ENCODE assay signal across 17 cellular contexts in the genomic region with DNA sequence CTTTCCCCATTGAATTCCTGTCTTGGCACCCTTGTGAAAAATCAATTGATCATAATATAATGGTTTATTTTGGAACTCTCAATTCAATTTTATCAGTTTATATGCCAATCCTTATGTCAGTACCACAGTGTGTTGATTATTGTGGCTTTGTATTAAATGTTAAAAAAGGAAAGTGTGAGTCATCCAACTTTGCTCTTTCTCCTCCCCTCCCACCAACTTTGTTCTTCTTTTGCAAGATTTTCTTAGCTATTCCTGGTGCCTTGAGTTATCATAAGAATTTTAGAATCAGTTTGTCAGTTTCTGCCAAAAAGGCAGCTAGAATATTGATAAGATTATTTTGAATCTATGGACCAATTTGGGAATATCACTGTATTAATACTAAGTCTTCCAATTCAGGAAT.
"Had no signal": no experiment of that assay in that cellular context is flagged by ENCODE, and none has a peak within 500 bp of the region (broad histone marks: within the 10 kb centered on the region; RNA-seq: fewer than 3 reads in every experiment).

No MANE protein-coding gene starts in this region.

- ATAC-seq: left lobe of liver; mucosa of descending colon; naive thymus-derived CD4-positive, alpha-beta T cell; pancreas; upper lobe of right lung; WTC11 had no signal

- DNase-seq: activated CD4-positive, alpha-beta memory T cell treated with anti-CD3 and anti-CD28 coated beads, Interleukin-2, amount 10 ng/mL, durations not matched to agents 7 days and 5 days; activated CD4-positive, alpha-beta T cell treated with anti-CD3 and anti-CD28 coated beads for 4 hours; activated naive CD4-positive, alpha-beta T cell treated with anti-CD3 and anti-CD28 coated beads, Interleukin-2, amount 50 U/mL, for 16 hours; activated T-cell treated with anti-CD3 and anti-CD28 coated beads, Interleukin-2, amount 50 U/mL, for 24 hours; adrenal gland; central memory CD4-positive, alpha-beta T cell; effector memory CD4-positive, alpha-beta T cell; mucosa of descending colon; naive thymus-derived CD4-positive, alpha-beta T cell; pancreas; sigmoid colon; stimulated activated CD4-positive, alpha-beta T cell treated with anti-CD3 and anti-CD28 coated beads, Interleukin-1b, Interleukin-23, amount 100 ng/mL, for 48 hours; stomach; testis; upper lobe of right lung had no signal
